ENCODE assay signal across 1 cellular context in the genomic region with DNA sequence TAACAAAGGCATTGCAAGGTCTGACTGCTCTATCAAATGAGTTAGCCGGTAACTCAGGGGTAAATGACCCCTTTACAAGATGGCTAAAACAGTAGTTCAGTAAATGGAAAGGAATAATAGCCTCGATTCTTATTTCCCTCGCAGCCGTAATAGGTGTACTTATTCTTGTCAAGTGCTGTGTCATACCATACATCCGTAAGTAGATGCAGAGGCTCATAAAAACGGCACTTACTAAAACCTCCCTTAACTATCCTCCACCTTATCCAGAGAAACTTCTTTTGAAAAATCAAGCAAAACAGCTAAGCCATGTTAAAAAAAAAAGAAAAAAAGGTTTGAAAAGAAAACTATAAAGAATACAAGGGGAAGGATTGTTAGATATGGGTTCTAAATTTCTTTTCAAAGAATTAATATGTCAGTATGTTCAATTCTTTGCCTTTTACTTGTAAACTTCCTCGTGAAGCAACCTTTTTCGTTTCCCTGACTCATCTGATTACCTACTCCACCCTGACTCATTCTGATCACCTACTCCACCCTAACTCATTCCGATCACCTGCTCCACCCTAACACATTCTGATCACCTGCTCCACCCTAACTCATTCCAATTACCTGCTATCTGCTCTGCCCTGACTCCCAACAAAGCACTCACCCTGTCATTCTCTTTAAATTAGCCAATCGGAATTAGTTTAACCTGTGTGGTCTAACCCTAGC.
TF ChIP-seq lines count a peak whose summit lies in the region.

No MANE protein-coding gene starts in this region.

TF ChIP-seq in GM23338, 12 proteins besides CTCF, POLR2A, EP300 and RAD21 (continued from another document):
- TF ChIP-seq ZNF462 (CRISPR knock-in tag; IDR thresholded peaks at IDR 0.05) (no peak), EZH2 (IDR thresholded peaks at IDR 0.05; ENCODE audit: low read depth, unreplicated experiment) (no peak), EZH2phosphoT487 (IDR thresholded peaks at IDR 0.05; ENCODE audit: unreplicated experiment) (no peak), ZNF331 (CRISPR knock-in tag; IDR thresholded peaks at IDR 0.05; ENCODE audit: low read depth) (no peak), ETS1 (IDR thresholded peaks at IDR 0.05) (no peak), CREB1 (CRISPR knock-in tag; IDR thresholded peaks at IDR 0.05; ENCODE audit: low read depth) (no peak), NANOG (IDR thresholded peaks at IDR 0.05; ENCODE audit: borderline replicate concordance) (no peak)
- TF ChIP-seq, protein P1, sequence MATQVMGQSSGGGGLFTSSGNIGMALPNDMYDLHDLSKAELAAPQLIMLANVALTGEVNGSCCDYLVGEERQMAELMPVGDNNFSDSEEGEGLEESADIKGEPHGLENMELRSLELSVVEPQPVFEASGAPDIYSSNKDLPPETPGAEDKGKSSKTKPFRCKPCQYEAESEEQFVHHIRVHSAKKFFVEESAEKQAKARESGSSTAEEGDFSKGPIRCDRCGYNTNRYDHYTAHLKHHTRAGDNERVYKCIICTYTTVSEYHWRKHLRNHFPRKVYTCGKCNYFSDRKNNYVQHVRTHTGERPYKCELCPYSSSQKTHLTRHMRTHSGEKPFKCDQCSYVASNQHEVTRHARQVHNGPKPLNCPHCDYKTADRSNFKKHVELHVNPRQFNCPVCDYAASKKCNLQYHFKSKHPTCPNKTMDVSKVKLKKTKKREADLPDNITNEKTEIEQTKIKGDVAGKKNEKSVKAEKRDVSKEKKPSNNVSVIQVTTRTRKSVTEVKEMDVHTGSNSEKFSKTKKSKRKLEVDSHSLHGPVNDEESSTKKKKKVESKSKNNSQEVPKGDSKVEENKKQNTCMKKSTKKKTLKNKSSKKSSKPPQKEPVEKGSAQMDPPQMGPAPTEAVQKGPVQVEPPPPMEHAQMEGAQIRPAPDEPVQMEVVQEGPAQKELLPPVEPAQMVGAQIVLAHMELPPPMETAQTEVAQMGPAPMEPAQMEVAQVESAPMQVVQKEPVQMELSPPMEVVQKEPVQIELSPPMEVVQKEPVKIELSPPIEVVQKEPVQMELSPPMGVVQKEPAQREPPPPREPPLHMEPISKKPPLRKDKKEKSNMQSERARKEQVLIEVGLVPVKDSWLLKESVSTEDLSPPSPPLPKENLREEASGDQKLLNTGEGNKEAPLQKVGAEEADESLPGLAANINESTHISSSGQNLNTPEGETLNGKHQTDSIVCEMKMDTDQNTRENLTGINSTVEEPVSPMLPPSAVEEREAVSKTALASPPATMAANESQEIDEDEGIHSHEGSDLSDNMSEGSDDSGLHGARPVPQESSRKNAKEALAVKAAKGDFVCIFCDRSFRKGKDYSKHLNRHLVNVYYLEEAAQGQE (IDR thresholded peaks at IDR 0.05; ENCODE audit: unreplicated experiment) = no peak
